19 cellular contexts compared by ENCODE assay signal in the genomic region with DNA sequence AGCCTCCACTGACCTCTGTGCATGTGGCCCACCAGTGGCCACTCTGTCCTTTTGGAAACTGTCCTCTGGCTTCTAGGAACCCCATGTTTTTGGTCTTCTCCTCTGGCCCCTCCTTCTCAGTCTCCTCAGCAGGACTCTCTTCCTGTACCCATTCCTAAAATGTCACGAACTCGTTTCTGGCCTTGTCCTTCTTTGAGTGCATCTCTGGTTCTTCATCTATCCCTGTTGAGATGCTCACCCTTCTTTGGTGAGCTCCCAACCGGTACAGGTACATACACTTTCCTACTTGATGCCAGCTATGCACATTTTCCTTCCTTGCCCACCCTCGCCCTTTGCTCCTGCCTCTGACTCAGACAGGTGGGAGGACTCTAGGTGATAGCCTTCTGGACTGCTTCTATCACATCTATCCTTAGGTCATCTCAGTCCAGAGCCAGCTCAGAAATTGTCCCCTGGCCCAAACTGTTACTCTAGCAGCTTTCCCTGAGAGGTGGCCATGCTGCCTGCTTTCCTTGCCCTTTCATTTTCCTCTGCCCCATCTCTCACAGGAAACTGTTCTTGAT. TPM values are rescaled to one million over a fixed set of nuclear protein-coding genes. Genes with fewer than 3 reads are reported as not detected.
A peak's percentile ranks its signal among the peaks of the same experiment; 100 is the strongest.
DNase-seq lines count a peak whose midpoint lies in the region; ATAC-seq and TF ChIP-seq lines count a peak whose summit lies in the region.
"Had no signal": no experiment of that assay in that cellular context is flagged by ENCODE, and none has a peak within 500 bp of the region (broad histone marks: within the 10 kb centered on the region; RNA-seq: fewer than 3 reads in every experiment).

No MANE protein-coding gene starts in this region.

- no peaks in the 10 kb centered on the region for H3K4me1 Mint-ChIP-seq in activated CD4-positive, alpha-beta memory T cell treated with anti-CD3 and anti-CD28 coated beads for 36 hours (ENCODE audit: low read depth)

- CTCF ChIA-PET in HEK293 (lab: Yijun Ruan, JAX) = interaction anchor here (0.6 to 1.6 kb wide), 4 partner anchors 213 to 311 kb away, joined by 3 read pairs; no protein-coding TSS in a partner anchor
- CTCF ChIA-PET in activated CD4-positive, alpha-beta memory T cell treated with anti-CD3 and anti-CD28 coated beads for 36 hours (lab: Charles Lee) = interaction anchor here (0.7 kb wide), 1 partner anchor 237 kb away, joined by 3 read pairs; no protein-coding TSS in a partner anchor

- H3K4me3 ChIP-seq in HEK293 (ENCODE audit: low read depth, low read length) = no peak overlapping the region
- no peak overlapping the region for H3K4me3 ChIP-seq in RWPE2 (ENCODE audit: severe bottlenecking)
- no peak overlapping the region for H3K4me3 ChIP-seq in psoas muscle
- H3K4me3 ChIP-seq: BLaER1 treated with 17β-estradiol and CSF1 and Interleukin-3, amounts not matched to agents 10 nM and 100 nM had no signal

- intact Hi-C loops in psoas muscle (cut with DNase I) = no loop called here
- intact Hi-C loops in activated CD4-positive, alpha-beta memory T cell treated with anti-CD3 and anti-CD28 coated beads for 36 hours (cut with micrococcal nuclease) = no loop called here

- no peaks in the 10 kb centered on the region for H3K27me3 ChIP-seq in RWPE2 (ENCODE audit: insufficient read depth, poor library complexity, severe bottlenecking)
- H3K27me3 ChIP-seq in psoas muscle (ENCODE audit: insufficient read depth in 3 of 3, low read length in 2 of 3) = no peaks in the 10 kb centered on the region
- H3K27me3 ChIP-seq: BLaER1 treated with 17β-estradiol and CSF1 and Interleukin-3, amounts not matched to agents 10 nM and 100 nM had no signal

- POLR2A ChIA-PET in HEK293 (lab: Yijun Ruan, JAX) = interaction anchor here (1.2 kb wide), 1 partner anchor 8 kb away, joined by 4 read pairs; no protein-coding TSS in a partner anchor
- POLR2A ChIA-PET in activated CD4-positive, alpha-beta memory T cell treated with anti-CD3 and anti-CD28 coated beads for 36 hours (lab: Charles Lee) = no interaction called here

- no peak overlapping the region for H3K4me3 Mint-ChIP-seq in activated CD4-positive, alpha-beta memory T cell treated with anti-CD3 and anti-CD28 coated beads for 36 hours
- H3K4me3 Mint-ChIP-seq: CD8-positive, alpha-beta memory T cell had no signal

- H3K4me1 ChIP-seq in HEK293 (ENCODE audit: control insufficient read depth, insufficient read depth, low read length) (no peaks in the 10 kb centered on the region), RWPE2 (ENCODE audit: insufficient read depth, poor library complexity, severe bottlenecking) (peaks cover 7% of the 10 kb centered on the region), psoas muscle (no peaks in the 10 kb centered on the region)

- H3K27me3 Mint-ChIP-seq in activated CD4-positive, alpha-beta memory T cell treated with anti-CD3 and anti-CD28 coated beads for 36 hours = no peaks in the 10 kb centered on the region
- H3K27me3 Mint-ChIP-seq: CD8-positive, alpha-beta memory T cell had no signal

- H3K36me3 Mint-ChIP-seq in activated CD4-positive, alpha-beta memory T cell treated with anti-CD3 and anti-CD28 coated beads for 36 hours = peaks cover 5% of the 10 kb centered on the region

- no peak overlapping the region for H3K27ac Mint-ChIP-seq in activated CD4-positive, alpha-beta memory T cell treated with anti-CD3 and anti-CD28 coated beads for 36 hours

- H3K27ac ChIP-seq in HEK293 (ENCODE audit: extremely low read depth, low read depth, low read length) = no peak overlapping the region
- H3K27ac ChIP-seq in RWPE2 (ENCODE audit: poor library complexity, severe bottlenecking) = peak overlapping the region; percentile 13
- no peak overlapping the region for H3K27ac ChIP-seq in psoas muscle
- H3K27ac ChIP-seq: BLaER1 treated with 17β-estradiol and CSF1 and Interleukin-3, amounts not matched to agents 10 nM and 100 nM had no signal

- DNase-seq in RWPE2 (ENCODE audit: low spot score) = peak; percentile 65
- DNase-seq in left lobe of liver (ENCODE audit: low spot score) = no peak
- DNase-seq in psoas muscle = no peak
- no peak for DNase-seq in activated gamma-delta T cell treated with Interleukin-2 at 50 U/mL for 16 hours
- DNase-seq in activated CD4-positive, alpha-beta memory T cell treated with anti-CD3 and anti-CD28 coated beads for 36 hours = no peak
- no peak for DNase-seq in C1 segment of cervical spinal cord (lab: John Stamatoyannopoulos, UW)
- DNase-seq: CD8-positive, alpha-beta memory T cell; DMS79; KBM-7; NCI-H1105 treated with DMSO at 0.1 percent for 48 hours; NCI-H1694; NCI-H2081 treated with DMSO at 0.1 percent for 48 hours; SHP77; SK-N-SH had no signal

- H3K9me3 Mint-ChIP-seq in activated CD4-positive, alpha-beta memory T cell treated with anti-CD3 and anti-CD28 coated beads for 36 hours = no peaks in the 10 kb centered on the region
- H3K9me3 Mint-ChIP-seq: CD8-positive, alpha-beta memory T cell had no signal

- H3K9me3 ChIP-seq in HEK293 (ENCODE audit: control insufficient read depth, insufficient read depth, low read depth, low read length) (no peaks in the 10 kb centered on the region), RWPE2 (ENCODE audit: severe bottlenecking) (no peaks in the 10 kb centered on the region), psoas muscle (no peaks in the 10 kb centered on the region)
- H3K9me3 ChIP-seq: BLaER1 treated with 17β-estradiol and CSF1 and Interleukin-3, amounts not matched to agents 10 nM and 100 nM; SK-N-SH had no signal

- TF ChIP-seq CTCF in HEK293 (tag by site-specific recombination; IDR thresholded peaks at IDR 0.05) (no peak), RWPE2 (IDR thresholded peaks at IDR 0.05; ENCODE audit: poor library complexity, severe bottlenecking) (no peak), psoas muscle (IDR thresholded peaks at IDR 0.05) (no peak)

- H3K36me3 ChIP-seq in HEK293 (ENCODE audit: control insufficient read depth in 2 of 2, insufficient read depth in 1 of 2, low read length in 2 of 2) (peaks cover 0 to 7% of the 10 kb centered on the region in 2 experiments; a peak in 1 of 3 replicates), RWPE2 (ENCODE audit: low read depth) (peaks cover 68% of the 10 kb centered on the region), psoas muscle (ENCODE audit: insufficient read depth in 1 of 2, low read depth in 1 of 2) (peaks cover 0 to 20% of the 10 kb centered on the region in 2 donors)

- WGBS in psoas muscle, 3 donors = 70 to 76% (median 76%) methylated on average over 4 of the region's 4 CpGs

- peak; percentile 7; the same call in 2 of the 3 replicates for ATAC-seq in RWPE2 (ENCODE audit: low read depth)
- ATAC-seq in left lobe of liver = peak; percentile 14
- ATAC-seq in psoas muscle = peak in 3 of 4 donors; percentile 6 to 26 (median 14)

TF ChIP-seq in HEK293, 187 proteins besides CTCF, POLR2A, EP300 and RAD21:
- TF ChIP-seq ZNF658 (tag by site-specific recombination; IDR thresholded peaks at IDR 0.05) (no peak), PRDM1 (tag by site-specific recombination; IDR thresholded peaks at IDR 0.05) (0 out of 2 replicates have a peak, but pooled peaks have one; percentile 44), ZNF19 (tag by site-specific recombination; IDR thresholded peaks at IDR 0.05; ENCODE audit: low read depth) (no peak), KLF7 (tag by site-specific recombination; IDR thresholded peaks at IDR 0.05; ENCODE audit: borderline replicate concordance) (no peak), ZNF184 (tag by site-specific recombination; IDR thresholded peaks at IDR 0.05) (no peak), BCL11A (tag by site-specific recombination; IDR thresholded peaks at IDR 0.05; ENCODE audit: low read depth) (no peak), TRIM28 (IDR thresholded peaks at IDR 0.05; ENCODE audit: borderline replicate concordance, low read length) (no peak)

RNA-seq across cellular contexts. Expression of a gene that starts 14.8 kb away (rescaled TPM):
- total RNA-seq in left lobe of liver (0.15 TPM), psoas muscle (10 to 100 TPM in 1 of 4 donors, 1 to 10 TPM in 2, under 1 TPM in 1; 0.50 to 52.3 (median 5.9) TPM)
- polyA plus RNA-seq in psoas muscle = 1 to 10 TPM in 2 of 3 donors, under 1 TPM in 1; 0.99 to 2.0 (median 1.1) TPM
- total RNA-seq in activated CD4-positive, alpha-beta memory T cell treated with anti-CD3 and anti-CD28 coated beads for 36 hours = under 1 TPM in 1 of 2 experiments, not detected in 1; 0.48 TPM
- total RNA-seq: H4, NCI-H460, OCI-LY7 had no signal
- polyA plus RNA-seq: CD8-positive, alpha-beta memory T cell had no signal

RNA-seq across cellular contexts. Expression of a gene that starts 21.4 kb away (rescaled TPM):
- 70.4 TPM for total RNA-seq in left lobe of liver
- total RNA-seq in psoas muscle = 100 to 1,000 TPM; 267 to 656 (median 488) TPM
- 100 to 1,000 TPM; 271 to 366 (median 295) TPM for polyA plus RNA-seq in psoas muscle
- total RNA-seq in activated CD4-positive, alpha-beta memory T cell treated with anti-CD3 and anti-CD28 coated beads for 36 hours = 10 to 100 TPM; 16.0 to 16.4 TPM
